Comparison of ENCODE assay signal across 9 cellular contexts in the genomic region with DNA sequence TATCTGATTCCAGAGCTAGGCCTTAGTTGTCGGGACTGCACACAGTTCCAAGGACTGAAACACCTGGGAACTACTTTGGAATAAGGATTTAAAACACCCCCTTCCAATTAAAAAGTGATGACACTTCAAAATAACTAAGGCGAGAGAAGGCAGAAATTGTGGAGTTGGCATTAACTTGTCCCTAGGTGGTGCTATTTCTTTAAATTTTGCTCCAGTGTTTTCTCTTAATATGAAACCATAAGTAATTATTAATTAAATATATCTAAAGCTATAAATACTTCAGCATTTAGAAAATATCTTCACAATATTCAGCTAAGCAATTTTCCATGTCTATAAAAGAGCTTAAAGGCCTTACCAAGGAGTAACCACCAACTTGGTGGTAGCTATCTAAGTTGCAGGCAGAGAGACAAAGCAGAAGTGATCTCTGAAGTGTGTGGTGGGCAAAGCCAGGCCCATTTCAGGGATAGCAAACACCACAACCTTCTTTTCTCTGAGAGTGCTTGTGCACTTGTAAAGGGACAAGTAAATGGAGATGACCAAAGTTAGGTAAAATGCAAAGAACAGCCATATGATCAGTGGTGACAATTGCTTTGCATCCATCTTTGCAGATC.
A peak's percentile ranks its signal among the peaks of the same experiment; 100 is the strongest.
DNase-seq lines count a peak whose midpoint lies in the region; ATAC-seq and TF ChIP-seq lines count a peak whose summit lies in the region.
"Had no signal": no experiment of that assay in that cellular context is flagged by ENCODE, and none has a peak within 500 bp of the region (broad histone marks: within the 10 kb centered on the region; RNA-seq: fewer than 3 reads in every experiment).

No MANE protein-coding gene starts in this region.

- H3K27ac ChIP-seq in thyroid gland: no peak overlapping the region

- no peaks in the 10 kb centered on the region for H3K9me3 Mint-ChIP-seq in activated CD8-positive, alpha-beta T cell treated with anti-CD3 and anti-CD28 coated beads, Interleukin-2, amount 10 ng/mL, durations not matched to agents 7 days and 5 days (ENCODE audit: insufficient read depth)
- H3K9me3 Mint-ChIP-seq: activated naive CD4-positive, alpha-beta T cell treated with anti-CD3 and anti-CD28 coated beads, Interleukin-2, amount 50 U/mL, for 72 hours had no signal

- H3K9me3 ChIP-seq in thyroid gland: no peaks in the 10 kb centered on the region

- H3K27ac Mint-ChIP-seq in activated CD8-positive, alpha-beta T cell treated with anti-CD3 and anti-CD28 coated beads, Interleukin-2, amount 10 ng/mL, durations not matched to agents 7 days and 5 days: peak overlapping the region; percentile 81

- ATAC-seq in GM21515 (IDR thresholded peaks at IDR 0.05; ENCODE audit: unreplicated experiment) (peak; percentile 64), GM19023 (IDR thresholded peaks at IDR 0.05; ENCODE audit: unreplicated experiment) (no peak)
- ATAC-seq in activated CD8-positive, alpha-beta T cell treated with anti-CD3 and anti-CD28 coated beads, Interleukin-2, amount 10 ng/mL, durations not matched to agents 7 days and 5 days: no peak

- no peaks in the 10 kb centered on the region for H3K36me3 ChIP-seq in thyroid gland

- peak in 5 of 6 experiments; percentile 19 to 63 (median 51) for TF ChIP-seq CTCF in thyroid gland (IDR thresholded peaks at IDR 0.05)

- peaks cover 0 to 4% of the 10 kb centered on the region in 2 donors for H3K4me1 ChIP-seq in thyroid gland

- POLR2A ChIA-PET in activated CD8-positive, alpha-beta T cell treated with anti-CD3 and anti-CD28 coated beads, Interleukin-2, amount 10 ng/mL, durations not matched to agents 7 days and 5 days (lab: Charles Lee): interaction anchor here (0.9 to 1.8 kb wide), 3 partner anchors 53 to 196 kb away, joined by 3 to 8 read pairs (median 5); no protein-coding TSS in a partner anchor

- no peaks in the 10 kb centered on the region for H3K27me3 ChIP-seq in thyroid gland

- H3K36me3 Mint-ChIP-seq in activated CD8-positive, alpha-beta T cell treated with anti-CD3 and anti-CD28 coated beads, Interleukin-2, amount 10 ng/mL, durations not matched to agents 7 days and 5 days (ENCODE audit: low read depth): peaks cover 39% of the 10 kb centered on the region

- DNase-seq in NCI-H146 (lab: John Stamatoyannopoulos, UW) (peak; percentile 4), NCI-H146 treated with DMSO at 0.1 percent for 48 hours (lab: John Stamatoyannopoulos, UW; ENCODE audit: unreplicated experiment) (no peak), NCI-H1417 (lab: John Stamatoyannopoulos, UW) (peak in 2 of 3 experiments; percentile 10 to 54), glomerular visceral epithelial cell (ENCODE audit: extremely low spot score) (peak; percentile 30), thyroid gland (no peak)
- no peak for DNase-seq in activated CD8-positive, alpha-beta T cell treated with anti-CD3 and anti-CD28 coated beads, Interleukin-2, amount 10 ng/mL, durations not matched to agents 7 days and 5 days

- peaks cover 25% of the 10 kb centered on the region for H3K4me1 Mint-ChIP-seq in activated CD8-positive, alpha-beta T cell treated with anti-CD3 and anti-CD28 coated beads, Interleukin-2, amount 10 ng/mL, durations not matched to agents 7 days and 5 days (ENCODE audit: low read depth)

- no peak overlapping the region for H3K4me3 ChIP-seq in thyroid gland (replicated peaks in 1 of 3)

- intact Hi-C loops in thyroid gland (cut with DNase I): loop anchor here (5.0 kb wide), 1 partner anchor 264 kb away; no protein-coding TSS in a partner anchor

- H3K4me3 Mint-ChIP-seq in activated CD8-positive, alpha-beta T cell treated with anti-CD3 and anti-CD28 coated beads, Interleukin-2, amount 10 ng/mL, durations not matched to agents 7 days and 5 days: no peak overlapping the region

- 2 to 5% methylated on average over 2 of the region's 2 CpGs for WGBS in thyroid gland, 2 donors

- CTCF ChIA-PET in activated CD8-positive, alpha-beta T cell treated with anti-CD3 and anti-CD28 coated beads, Interleukin-2, amount 10 ng/mL, durations not matched to agents 7 days and 5 days (lab: Charles Lee): interaction anchor here (0.6 to 5.8 kb wide), 79 partner anchors 9 to 386 kb away, joined by 3 to 145 read pairs (median 5); a partner anchor contains a TSS

- no peak for TF ChIP-seq POLR2A in thyroid gland (IDR thresholded peaks at IDR 0.05)

- H3K27me3 Mint-ChIP-seq in activated CD8-positive, alpha-beta T cell treated with anti-CD3 and anti-CD28 coated beads, Interleukin-2, amount 10 ng/mL, durations not matched to agents 7 days and 5 days (ENCODE audit: low read depth): no peaks in the 10 kb centered on the region

Comparison
In these comparisons a context has a peak if more than half of its experiments do, and no peak if none do; other contexts are left out.
1. DNase-seq: peak in NCI-H146 (single experiment), NCI-H1417 (2 of 3) and glomerular visceral epithelial cell (single experiment); none in NCI-H146 treated with DMSO at 0.1 percent for 48 hours (single experiment), activated CD8-positive, alpha-beta T cell treated with anti-CD3 and anti-CD28 coated beads, Interleukin-2, amount 10 ng/mL, durations not matched to agents 7 days and 5 days (single experiment) and thyroid gland (0 of 2).